In genomic region chr9:134551176-134551575, GRCh38 we compare ENCODE assay signal across 14 cellular contexts.
"Had no signal": no experiment of that assay in that cellular context is flagged by ENCODE, and none has a peak within 500 bp of the region (broad histone marks: within the 10 kb centered on the region; RNA-seq: fewer than 3 reads in every experiment).

No MANE protein-coding gene starts in this region.

- H3K4me1 ChIP-seq: gastrocnemius medialis, parathyroid adenoma had no signal

- DNase-seq: activated CD4-positive, alpha-beta T cell treated with anti-CD3 and anti-CD28 coated beads for 4 hours; activated CD8-positive, alpha-beta memory T cell treated with anti-CD3 and anti-CD28 coated beads, Interleukin-2, amount 50 U/mL, for 4 hours; activated CD8-positive, alpha-beta T cell treated with anti-CD3 and anti-CD28 coated beads for 36 hours; activated naive CD4-positive, alpha-beta T cell treated with Interleukin-2 at 50 U/mL for 16 hours; central memory CD4-positive, alpha-beta T cell; cortex of kidney; effector CD8-positive, alpha-beta T cell; gastrocnemius medialis; stimulated activated CD4-positive, alpha-beta T cell treated with anti-CD3 and anti-CD28 coated beads, Interleukin-1b, Interleukin-23, amount 100 ng/mL, for 48 hours; stimulated activated naive B cell treated with anti-CD40 and anti-IgM and Interleukin-4, amounts not matched to agents 10 μg/mL and 1 μg/mL and 100 μg/mL, for 72 hours had no signal

- H3K36me3 ChIP-seq: gastrocnemius medialis had no signal

- H3K4me3 ChIP-seq: gastrocnemius medialis had no signal

- H3K36me3 Mint-ChIP-seq: stimulated activated naive B cell treated with anti-CD40 and anti-IgM and Interleukin-4, amounts not matched to agents 10 μg/mL and 1 μg/mL and 100 μg/mL, for 72 hours; type B pancreatic cell had no signal

- H3K9me3 ChIP-seq: gastrocnemius medialis had no signal

- ATAC-seq: activated CD8-positive, alpha-beta T cell treated with anti-CD3 and anti-CD28 coated beads for 36 hours; gastrocnemius medialis; stimulated activated naive B cell treated with anti-CD40 and anti-IgM and Interleukin-4, amounts not matched to agents 10 μg/mL and 1 μg/mL and 100 μg/mL, for 72 hours had no signal

- H3K9me3 Mint-ChIP-seq: type B pancreatic cell had no signal

- H3K27ac ChIP-seq: gastrocnemius medialis, parathyroid adenoma had no signal

- H3K4me3 Mint-ChIP-seq: activated CD8-positive, alpha-beta T cell treated with anti-CD3 and anti-CD28 coated beads for 36 hours; neural crest cell; stimulated activated naive B cell treated with anti-CD40 and anti-IgM and Interleukin-4, amounts not matched to agents 10 μg/mL and 1 μg/mL and 100 μg/mL, for 72 hours; T-helper 1 cell treated with Interleukin-12 subunit alpha and Interleukin-12 subunit beta and Interleukin-4 antibody, amounts not matched to agents 30 μg/mL and 1 μg/mL, for 36 hours had no signal

- H3K27ac Mint-ChIP-seq: activated CD8-positive, alpha-beta T cell treated with anti-CD3 and anti-CD28 coated beads for 36 hours; stimulated activated naive B cell treated with anti-CD40 and anti-IgM and Interleukin-4, amounts not matched to agents 10 μg/mL and 1 μg/mL and 100 μg/mL, for 72 hours; T-helper 1 cell treated with Interleukin-12 subunit alpha and Interleukin-12 subunit beta and Interleukin-4 antibody, amounts not matched to agents 30 μg/mL and 1 μg/mL, for 36 hours; type B pancreatic cell had no signal
